Comparison of ENCODE assay signal across 9 cellular contexts in the genomic region with DNA sequence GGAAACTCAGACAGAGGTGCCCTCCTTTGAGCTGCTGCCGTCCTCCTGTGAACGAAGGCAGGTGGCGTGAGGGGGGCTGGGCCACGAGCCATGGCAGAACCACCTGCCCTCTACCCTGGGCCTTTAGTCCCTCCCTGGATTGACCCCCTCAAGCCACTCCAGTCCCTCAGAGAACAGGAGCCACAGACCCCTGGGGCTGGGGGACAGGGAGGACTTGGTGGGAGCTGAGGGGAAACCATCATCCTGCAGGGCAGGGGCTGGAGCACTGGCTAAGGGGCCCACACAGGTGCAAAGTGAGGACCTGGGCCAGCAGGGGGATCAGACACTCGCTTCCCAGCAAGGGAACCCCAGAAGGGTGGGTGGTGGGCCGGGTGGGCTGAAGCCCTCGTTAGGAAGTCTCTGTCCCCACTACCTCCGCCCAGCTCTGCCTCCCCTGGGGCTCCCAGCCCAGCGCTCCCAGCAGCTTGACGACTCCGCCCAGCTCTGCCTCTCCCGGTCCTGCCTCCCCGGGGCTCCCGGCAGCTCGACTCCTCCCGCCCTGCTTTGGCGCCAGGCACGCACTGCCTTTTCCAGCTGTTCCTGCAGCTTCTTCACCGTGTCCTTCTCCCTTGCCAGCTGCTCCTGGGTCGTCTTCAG. TPM values are rescaled to one million over a fixed set of nuclear protein-coding genes. Genes with fewer than 3 reads are reported as not detected.
DNase-seq lines count a peak whose midpoint lies in the region; ATAC-seq, FAIRE-seq and TF ChIP-seq lines count a peak whose summit lies in the region.
"Had no signal": no experiment of that assay in that cellular context is flagged by ENCODE, and none has a peak within 500 bp of the region (broad histone marks: within the 10 kb centered on the region; RNA-seq: fewer than 3 reads in every experiment).

No MANE protein-coding gene starts in this region.

- TF ChIP-seq POLR2A in esophagus muscularis mucosa (IDR thresholded peaks at IDR 0.05; ENCODE audit: low read depth), result no peak

- H3K27me3 ChIP-seq in CD4-positive, CD25-positive, alpha-beta regulatory T cell (ENCODE audit: control insufficient read depth, insufficient read depth, low read length), result no peaks in the 10 kb centered on the region
- H3K27me3 ChIP-seq in esophagus muscularis mucosa (no peaks in the 10 kb centered on the region), neuronal stem cell (ENCODE audit: control insufficient read depth in 3 of 3, insufficient read depth in 3 of 3, low read depth in 1 of 3, low read length in 3 of 3) (no peaks in the 10 kb centered on the region)

- no peak overlapping the region for H2BK15ac ChIP-seq in neuronal stem cell (ENCODE audit: low read length)

- TF ChIP-seq EP300 in esophagus muscularis mucosa (IDR thresholded peaks at IDR 0.05), result no peak

- no peak for ATAC-seq in CD4-positive, CD25-positive, alpha-beta regulatory T cell (ENCODE audit: low read depth in 2 of 2)
- no peak for ATAC-seq in GM19035 (IDR thresholded peaks at IDR 0.05; ENCODE audit: unreplicated experiment)

- H3K9me3 ChIP-seq in CD4-positive, CD25-positive, alpha-beta regulatory T cell (ENCODE audit: control insufficient read depth in 2 of 2, low read length in 2 of 2), result no peaks in the 10 kb centered on the region
- H3K9me3 ChIP-seq in esophagus muscularis mucosa, result no peaks in the 10 kb centered on the region
- no peaks in the 10 kb centered on the region for H3K9me3 ChIP-seq in neuronal stem cell (replicated peaks in 1 of 2; ENCODE audit: control insufficient read depth in 2 of 2, insufficient read depth in 1 of 2, low read depth in 1 of 2, low read length in 2 of 2)

- H3K4me1 ChIP-seq in CD4-positive, CD25-positive, alpha-beta regulatory T cell (ENCODE audit: control insufficient read depth, insufficient read depth, low read length, poor library complexity, severe bottlenecking), result peaks cover 35% of the 10 kb centered on the region
- H3K4me1 ChIP-seq in esophagus muscularis mucosa (peaks cover 61 to 89% (median 87%) of the 10 kb centered on the region in 4 donors), neuronal stem cell (ENCODE audit: control insufficient read depth in 2 of 2, insufficient read depth in 1 of 2, low read depth in 1 of 2, low read length in 2 of 2) (peaks cover 0 to 3% of the 10 kb centered on the region in 2 donors)

- FAIRE-seq in urothelium cell line (lab: Jason Lieb, UNC), result no peak

- H3K27ac Mint-ChIP-seq in CD4-positive, CD25-positive, alpha-beta regulatory T cell, result peak overlapping the region in 2 of 3 donors; percentile 18 to 59

- no peak overlapping the region for H2BK5ac ChIP-seq in neuronal stem cell (ENCODE audit: low read length)

- H2AFZ ChIP-seq in neuronal stem cell (ENCODE audit: low read length), result no peak overlapping the region

- H3K36me3 Mint-ChIP-seq in CD4-positive, CD25-positive, alpha-beta regulatory T cell, result peaks cover 3% of the 10 kb centered on the region

- no peak for TF ChIP-seq CTCF in esophagus muscularis mucosa (IDR thresholded peaks at IDR 0.05)

- no peak overlapping the region for H2BK12ac ChIP-seq in neuronal stem cell (ENCODE audit: low read length)

- no peaks in the 10 kb centered on the region for H3K9me3 Mint-ChIP-seq in CD4-positive, CD25-positive, alpha-beta regulatory T cell

- H3K36me3 ChIP-seq in CD4-positive, CD25-positive, alpha-beta regulatory T cell (ENCODE audit: control insufficient read depth, insufficient read depth, low read length), result no peaks in the 10 kb centered on the region
- H3K36me3 ChIP-seq in esophagus muscularis mucosa (peaks cover 4 to 72% (median 58%) of the 10 kb centered on the region in 4 donors), neuronal stem cell (replicated peaks in 1 of 2; ENCODE audit: control insufficient read depth in 2 of 2, insufficient read depth in 2 of 2, low read length in 2 of 2) (peaks cover 9 to 12% of the 10 kb centered on the region in 2 donors)

- WGBS in esophagus muscularis mucosa, result 53% methylated on average over 13 of the region's 20 CpGs
- WGBS in neuronal stem cell (ENCODE audit: extremely low coverage in 2 of 2, insufficient read length in 2 of 2, insufficient replicate concordance in 1 of 2), 2 donors, result no CpG with 5 or more reads among the region's 20 CpGs

- no peak overlapping the region for H3K27ac ChIP-seq in CD4-positive, CD25-positive, alpha-beta regulatory T cell (ENCODE audit: insufficient read depth, low read length, poor library complexity, severe bottlenecking)
- peak overlapping the region; percentile 82 to 86 (median 84) for H3K27ac ChIP-seq in esophagus muscularis mucosa (replicated peaks in 1 of 4)
- H3K27ac ChIP-seq in neuronal stem cell (replicated peaks; ENCODE audit: low read length), result no peak overlapping the region

- H3K4me3 ChIP-seq in CD4-positive, CD25-positive, alpha-beta regulatory T cell (ENCODE audit: low read depth, low read length), result no peak overlapping the region
- H3K4me3 ChIP-seq in esophagus muscularis mucosa, result peak overlapping the region in 3 of 4 donors; percentile 18 to 21 (median 20)
- no peak overlapping the region for H3K4me3 ChIP-seq in neuronal stem cell (ENCODE audit: low read length in 2 of 2)

- H4K8ac ChIP-seq in neuronal stem cell (ENCODE audit: low read depth, low read length), result no peak overlapping the region

- H3K18ac ChIP-seq in neuronal stem cell (ENCODE audit: low read length), result no peak overlapping the region

- no peak overlapping the region for H2AK5ac ChIP-seq in neuronal stem cell (ENCODE audit: low read depth, low read length)

- DNase-seq in CD4-positive, CD25-positive, alpha-beta regulatory T cell, result no peak
- DNase-seq in NCI-H2171 treated with DMSO at 0.1 percent for 48 hours (lab: John Stamatoyannopoulos, UW) (peak; percentile 84), esophagus muscularis mucosa (ENCODE audit: extremely low spot score) (no peak), neuronal stem cell (ENCODE audit: low spot score) (no peak), anterior cingulate cortex (lab: John Stamatoyannopoulos, UW) (no peak), urothelium cell line (ENCODE audit: low spot score) (no peak), DMS79 (lab: John Stamatoyannopoulos, UW) (no peak)
- DNase-seq: stimulated activated CD4-positive, alpha-beta T cell treated with anti-CD3 and anti-CD28 coated beads, Interleukin-4, amount 100 ng/mL, for 24 hours had no signal

- no peak overlapping the region for H3K4ac ChIP-seq in neuronal stem cell (ENCODE audit: low read length)

- H3K9ac ChIP-seq in neuronal stem cell (ENCODE audit: low read depth, low read length, poor library complexity), result peak overlapping the region; percentile 5

- H2BK120ac ChIP-seq in neuronal stem cell (ENCODE audit: low read depth, low read length), result no peak overlapping the region

- H3K4me2 ChIP-seq in neuronal stem cell (ENCODE audit: insufficient read depth, low read length, poor library complexity, severe bottlenecking), result no peak overlapping the region

- H3K4me1 Mint-ChIP-seq in CD4-positive, CD25-positive, alpha-beta regulatory T cell, result peaks cover 4 to 35% (median 16%) of the 10 kb centered on the region in 4 donors

- intact Hi-C loops in esophagus muscularis mucosa (cut with DNase I), result loop anchor here (2.0 to 5.0 kb wide), 2 partner anchors 37 to 77 kb away; no protein-coding TSS in a partner anchor

- H3K4me3 Mint-ChIP-seq in CD4-positive, CD25-positive, alpha-beta regulatory T cell, result peak overlapping the region in 1 of 4 donors; percentile 81

- H3K14ac ChIP-seq in neuronal stem cell (ENCODE audit: low read length), result no peak overlapping the region

- no peaks in the 10 kb centered on the region for H3K27me3 Mint-ChIP-seq in CD4-positive, CD25-positive, alpha-beta regulatory T cell

- no peak overlapping the region for H4K91ac ChIP-seq in neuronal stem cell (ENCODE audit: low read depth, low read length, poor library complexity)

- H3K79me1 ChIP-seq in neuronal stem cell (ENCODE audit: low read depth, low read length), result no peaks in the 10 kb centered on the region

- no peak overlapping the region for H3K23ac ChIP-seq in neuronal stem cell (ENCODE audit: low read depth, low read length, poor library complexity)

RNA-seq across cellular contexts. Expression of a gene that starts 44.4 kb away (rescaled TPM):
- 50.6 TPM for total RNA-seq in CD4-positive, CD25-positive, alpha-beta regulatory T cell
- polyA plus RNA-seq in CD4-positive, CD25-positive, alpha-beta regulatory T cell, result 100 to 1,000 TPM in 3 of 4 donors, 10 to 100 TPM in 1; 93.9 to 145 (median 116) TPM
- total RNA-seq in esophagus muscularis mucosa, result 1,000 to 10,000 TPM; 2,370 to 3,630 (median 3,339) TPM
- 252 TPM for polyA plus RNA-seq in neuronal stem cell (2013, experiment 1 of 2)
- 243 TPM for polyA plus RNA-seq in neuronal stem cell (2013, experiment 2 of 2)

Comparison
In these comparisons a context has a peak if more than half of its experiments do, and no peak if none do; other contexts are left out.
1. H3K27ac ChIP-seq: peak in esophagus muscularis mucosa (4 of 4); none in CD4-positive, CD25-positive, alpha-beta regulatory T cell (single experiment) and neuronal stem cell (single experiment).
2. H3K4me3 ChIP-seq: peak in esophagus muscularis mucosa (3 of 4); none in CD4-positive, CD25-positive, alpha-beta regulatory T cell (single experiment) and neuronal stem cell (0 of 2).
3. RNA of a gene that starts 44.4 kb away (total RNA-seq): 2,370 to 3,630 TPM in esophagus muscularis mucosa; 50.6 TPM in CD4-positive, CD25-positive, alpha-beta regulatory T cell (single experiment); every median in the first group is over 10 times any median in the second.